ENCODE assay signal across 2 cellular contexts in the genomic region with DNA sequence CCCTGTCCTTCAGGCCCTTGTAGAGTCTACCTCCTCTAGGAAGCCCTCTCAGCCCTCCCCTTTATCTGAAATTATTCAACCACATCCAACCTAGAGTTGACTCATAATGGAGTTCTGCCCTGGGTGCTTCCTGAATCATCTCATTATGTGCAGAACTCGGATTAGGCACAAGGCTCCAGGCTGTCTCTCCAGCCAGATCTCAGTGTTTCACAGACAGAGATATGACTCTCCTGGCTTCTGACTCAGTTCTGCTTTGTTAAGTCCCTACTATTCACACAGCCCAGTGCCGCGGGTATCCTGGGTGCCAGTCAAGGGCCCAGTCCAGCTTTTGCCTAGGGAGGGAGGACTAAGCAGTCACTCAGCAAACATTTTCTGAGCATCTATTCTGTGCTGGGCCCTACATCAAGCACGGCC.
TF ChIP-seq lines count a peak whose summit lies in the region.

No MANE protein-coding gene starts in this region.

TF ChIP-seq in A549, 52 proteins besides CTCF, POLR2A, EP300 and RAD21 (continued from another document):
- TF ChIP-seq, protein P1, sequence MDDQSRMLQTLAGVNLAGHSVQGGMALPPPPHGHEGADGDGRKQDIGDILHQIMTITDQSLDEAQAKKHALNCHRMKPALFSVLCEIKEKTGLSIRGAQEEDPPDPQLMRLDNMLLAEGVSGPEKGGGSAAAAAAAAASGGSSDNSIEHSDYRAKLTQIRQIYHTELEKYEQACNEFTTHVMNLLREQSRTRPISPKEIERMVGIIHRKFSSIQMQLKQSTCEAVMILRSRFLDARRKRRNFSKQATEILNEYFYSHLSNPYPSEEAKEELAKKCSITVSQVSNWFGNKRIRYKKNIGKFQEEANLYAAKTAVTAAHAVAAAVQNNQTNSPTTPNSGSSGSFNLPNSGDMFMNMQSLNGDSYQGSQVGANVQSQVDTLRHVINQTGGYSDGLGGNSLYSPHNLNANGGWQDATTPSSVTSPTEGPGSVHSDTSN (IDR thresholded peaks at IDR 0.05): no peak
- no peak for TF ChIP-seq NR3C1 (IDR thresholded peaks at IDR 0.05)
- no peak for TF ChIP-seq HOXA7 (CRISPR knock-in tag; IDR thresholded peaks at IDR 0.05)
- TF ChIP-seq FOSL2 (IDR thresholded peaks at IDR 0.05): peak; percentile 21; the same call in 1 of the 2 replicates
- peak; percentile 45 for TF ChIP-seq FOSL2 (CRISPR knock-in tag; IDR thresholded peaks at IDR 0.05)
- no peak for TF ChIP-seq USF2 (IDR thresholded peaks at IDR 0.05)
- TF ChIP-seq ZFP36 (IDR thresholded peaks at IDR 0.05; ENCODE audit: borderline replicate concordance, partially characterized antibody): peak; percentile 25
- no peak for TF ChIP-seq KDM1A (IDR thresholded peaks at IDR 0.05; ENCODE audit: low read depth)
- no peak for TF ChIP-seq HOXB13 (CRISPR knock-in tag; IDR thresholded peaks at IDR 0.05; ENCODE audit: low read depth)
- TF ChIP-seq ESRRA (IDR thresholded peaks at IDR 0.05; ENCODE audit: borderline replicate concordance, low read length): no peak
- TF ChIP-seq ZNF302 (CRISPR knock-in tag; IDR thresholded peaks at IDR 0.05): no peak
- TF ChIP-seq CEBPB (IDR thresholded peaks at IDR 0.05): no peak
- TF ChIP-seq MYC (IDR thresholded peaks at IDR 0.05; ENCODE audit: borderline replicate concordance, low read length): no peak

TF ChIP-seq in HEK293, 187 proteins besides CTCF, POLR2A, EP300 and RAD21 (continued from another document and continues in another):
- no peak; the same call in 1 of the 2 replicates for TF ChIP-seq PATZ1 (tag by site-specific recombination; IDR thresholded peaks at IDR 0.05)
- no peak for TF ChIP-seq ZBTB21 (tag by site-specific recombination; IDR thresholded peaks at IDR 0.05)
- TF ChIP-seq ZNF629 (tag by site-specific recombination; IDR thresholded peaks at IDR 0.05): no peak
- no peak for TF ChIP-seq ZNF426 (tag by site-specific recombination; IDR thresholded peaks at IDR 0.05)
- TF ChIP-seq IKZF3 (tag by site-specific recombination; IDR thresholded peaks at IDR 0.05): no peak
- TF ChIP-seq, protein P2, sequence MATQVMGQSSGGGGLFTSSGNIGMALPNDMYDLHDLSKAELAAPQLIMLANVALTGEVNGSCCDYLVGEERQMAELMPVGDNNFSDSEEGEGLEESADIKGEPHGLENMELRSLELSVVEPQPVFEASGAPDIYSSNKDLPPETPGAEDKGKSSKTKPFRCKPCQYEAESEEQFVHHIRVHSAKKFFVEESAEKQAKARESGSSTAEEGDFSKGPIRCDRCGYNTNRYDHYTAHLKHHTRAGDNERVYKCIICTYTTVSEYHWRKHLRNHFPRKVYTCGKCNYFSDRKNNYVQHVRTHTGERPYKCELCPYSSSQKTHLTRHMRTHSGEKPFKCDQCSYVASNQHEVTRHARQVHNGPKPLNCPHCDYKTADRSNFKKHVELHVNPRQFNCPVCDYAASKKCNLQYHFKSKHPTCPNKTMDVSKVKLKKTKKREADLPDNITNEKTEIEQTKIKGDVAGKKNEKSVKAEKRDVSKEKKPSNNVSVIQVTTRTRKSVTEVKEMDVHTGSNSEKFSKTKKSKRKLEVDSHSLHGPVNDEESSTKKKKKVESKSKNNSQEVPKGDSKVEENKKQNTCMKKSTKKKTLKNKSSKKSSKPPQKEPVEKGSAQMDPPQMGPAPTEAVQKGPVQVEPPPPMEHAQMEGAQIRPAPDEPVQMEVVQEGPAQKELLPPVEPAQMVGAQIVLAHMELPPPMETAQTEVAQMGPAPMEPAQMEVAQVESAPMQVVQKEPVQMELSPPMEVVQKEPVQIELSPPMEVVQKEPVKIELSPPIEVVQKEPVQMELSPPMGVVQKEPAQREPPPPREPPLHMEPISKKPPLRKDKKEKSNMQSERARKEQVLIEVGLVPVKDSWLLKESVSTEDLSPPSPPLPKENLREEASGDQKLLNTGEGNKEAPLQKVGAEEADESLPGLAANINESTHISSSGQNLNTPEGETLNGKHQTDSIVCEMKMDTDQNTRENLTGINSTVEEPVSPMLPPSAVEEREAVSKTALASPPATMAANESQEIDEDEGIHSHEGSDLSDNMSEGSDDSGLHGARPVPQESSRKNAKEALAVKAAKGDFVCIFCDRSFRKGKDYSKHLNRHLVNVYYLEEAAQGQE (tag by site-specific recombination; IDR thresholded peaks at IDR 0.05): no peak
- TF ChIP-seq GLIS1 (tag by site-specific recombination; IDR thresholded peaks at IDR 0.05): no peak
- TF ChIP-seq, protein P3, sequence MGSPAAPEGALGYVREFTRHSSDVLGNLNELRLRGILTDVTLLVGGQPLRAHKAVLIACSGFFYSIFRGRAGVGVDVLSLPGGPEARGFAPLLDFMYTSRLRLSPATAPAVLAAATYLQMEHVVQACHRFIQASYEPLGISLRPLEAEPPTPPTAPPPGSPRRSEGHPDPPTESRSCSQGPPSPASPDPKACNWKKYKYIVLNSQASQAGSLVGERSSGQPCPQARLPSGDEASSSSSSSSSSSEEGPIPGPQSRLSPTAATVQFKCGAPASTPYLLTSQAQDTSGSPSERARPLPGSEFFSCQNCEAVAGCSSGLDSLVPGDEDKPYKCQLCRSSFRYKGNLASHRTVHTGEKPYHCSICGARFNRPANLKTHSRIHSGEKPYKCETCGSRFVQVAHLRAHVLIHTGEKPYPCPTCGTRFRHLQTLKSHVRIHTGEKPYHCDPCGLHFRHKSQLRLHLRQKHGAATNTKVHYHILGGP (tag by site-specific recombination; IDR thresholded peaks at IDR 0.05): no peak
- no peak for TF ChIP-seq ZNF155 (tag by site-specific recombination; IDR thresholded peaks at IDR 0.05)
- no peak for TF ChIP-seq ZNF112 (tag by site-specific recombination; IDR thresholded peaks at IDR 0.05)
- no peak for TF ChIP-seq ZBTB10 (tag by site-specific recombination; IDR thresholded peaks at IDR 0.05)
- TF ChIP-seq AEBP2 (tag by site-specific recombination; IDR thresholded peaks at IDR 0.05; ENCODE audit: borderline replicate concordance): no peak
- TF ChIP-seq ZNF140 (tag by site-specific recombination; IDR thresholded peaks at IDR 0.05): no peak
- TF ChIP-seq ZBTB44 (tag by site-specific recombination; IDR thresholded peaks at IDR 0.05): no peak
- TF ChIP-seq KLF17 (tag by site-specific recombination; IDR thresholded peaks at IDR 0.05): no peak
- TF ChIP-seq PRDM10 (tag by site-specific recombination; IDR thresholded peaks at IDR 0.05): peak; percentile 35; the same call in 1 of the 2 replicates
- no peak for TF ChIP-seq ZNF157 (tag by site-specific recombination; IDR thresholded peaks at IDR 0.05)
- TF ChIP-seq ZNF501 (tag by site-specific recombination; IDR thresholded peaks at IDR 0.05): no peak
- TF ChIP-seq ZNF600 (tag by site-specific recombination; IDR thresholded peaks at IDR 0.05): peak; percentile 93
- no peak for TF ChIP-seq ZNF561 (tag by site-specific recombination; IDR thresholded peaks at IDR 0.05; ENCODE audit: borderline replicate concordance)
- no peak for TF ChIP-seq ZNF843 (tag by site-specific recombination; IDR thresholded peaks at IDR 0.05)
- TF ChIP-seq ZNF341 (tag by site-specific recombination; IDR thresholded peaks at IDR 0.05; ENCODE audit: low read depth): no peak
- TF ChIP-seq ZNF311 (tag by site-specific recombination; IDR thresholded peaks at IDR 0.05; ENCODE audit: borderline replicate concordance): no peak
- TF ChIP-seq SETDB1 (IDR thresholded peaks at IDR 0.05; ENCODE audit: insufficient read length, low read length): no peak
- TF ChIP-seq ZNF223 (tag by site-specific recombination; IDR thresholded peaks at IDR 0.05): no peak
- TF ChIP-seq ZNF335 (tag by site-specific recombination; conservative IDR thresholded peaks at IDR 0.05): peak; percentile 8; the same call in 1 of the 2 replicates
- no peak for TF ChIP-seq HOXD13 (CRISPR knock-in tag; IDR thresholded peaks at IDR 0.05; ENCODE audit: borderline replicate concordance)
- no peak for TF ChIP-seq ZNF214 (tag by site-specific recombination; IDR thresholded peaks at IDR 0.05; ENCODE audit: borderline replicate concordance)
- no peak for TF ChIP-seq ZNF645 (tag by site-specific recombination; IDR thresholded peaks at IDR 0.05)
